12 cellular contexts compared by ENCODE assay signal in the genomic region with DNA sequence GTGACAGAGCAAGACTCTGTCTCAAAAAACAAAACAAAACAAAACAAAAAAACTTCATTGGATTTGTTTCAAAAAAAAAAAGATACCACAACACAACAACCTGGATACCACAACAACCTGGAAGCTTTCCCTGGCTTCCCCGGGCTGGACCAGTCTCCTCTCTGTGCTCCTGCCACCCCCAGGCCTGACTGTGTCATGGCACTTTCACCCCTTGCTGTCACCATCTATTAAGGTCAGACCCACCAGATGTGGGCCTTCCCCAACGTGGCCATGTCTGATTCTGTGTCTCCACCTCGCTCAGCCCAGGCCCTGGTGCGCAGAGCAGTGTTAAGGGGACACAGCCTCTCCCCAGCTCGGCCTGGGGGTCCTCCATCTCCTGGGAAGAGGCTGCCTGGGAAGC. TPM values are rescaled to one million over a fixed set of nuclear protein-coding genes. Genes with fewer than 3 reads are reported as not detected.
A peak's percentile ranks its signal among the peaks of the same experiment; 100 is the strongest.
DNase-seq lines count a peak whose midpoint lies in the region; ATAC-seq and TF ChIP-seq lines count a peak whose summit lies in the region.
"Had no signal": no experiment of that assay in that cellular context is flagged by ENCODE, and none has a peak within 500 bp of the region (broad histone marks: within the 10 kb centered on the region; RNA-seq: fewer than 3 reads in every experiment).

No MANE protein-coding gene starts in this region.

- peak; percentile 37 for TF ChIP-seq CTCF in GM06990 (IDR thresholded peaks at IDR 0.05; ENCODE audit: insufficient read depth, low read length, poor library complexity, severe bottlenecking)
- 0 out of 2 replicates have a peak, but pooled peaks have one; percentile 27 for TF ChIP-seq CTCF in WTC11 (IDR thresholded peaks at IDR 0.05)
- no peak for TF ChIP-seq CTCF in mucosa of descending colon (IDR thresholded peaks at IDR 0.05)
- TF ChIP-seq CTCF in stomach (IDR thresholded peaks at IDR 0.05): no peak

- ATAC-seq in WTC11: peak; percentile 97
- peak; percentile 72 for ATAC-seq in mucosa of descending colon

- H3K27me3 ChIP-seq in GM06990 (replicated peaks; ENCODE audit: control insufficient read depth, insufficient read depth, low read length): no peaks in the 10 kb centered on the region
- H3K27me3 ChIP-seq in stomach: no peaks in the 10 kb centered on the region

- no peaks in the 10 kb centered on the region for H3K36me3 Mint-ChIP-seq in WTC11
- H3K36me3 Mint-ChIP-seq: natural killer cell had no signal

- no peaks in the 10 kb centered on the region for H3K4me1 Mint-ChIP-seq in WTC11
- H3K4me1 Mint-ChIP-seq: activated CD4-positive, alpha-beta memory T cell treated with anti-CD3 and anti-CD28 coated beads, Interleukin-2, amount 10 ng/mL, durations not matched to agents 7 days and 5 days; natural killer cell had no signal

- DNase-seq in GM06990 (ENCODE audit: extremely low read depth, insufficient read length): no peak
- DNase-seq in HT-29 (ENCODE audit: low spot score): peak; percentile 31
- peak; percentile 56 for DNase-seq in WTC11 (ENCODE audit: low spot score)
- DNase-seq in mucosa of descending colon: peak in 1 of 3 donors; percentile 17
- no peak for DNase-seq in stomach
- DNase-seq in middle frontal gyrus (ENCODE audit: extremely low spot score, low spot score): no peak
- no peak for DNase-seq in NCI-H187 (lab: John Stamatoyannopoulos, UW)
- DNase-seq: activated CD4-positive, alpha-beta memory T cell treated with anti-CD3 and anti-CD28 coated beads, Interleukin-2, amount 10 ng/mL, durations not matched to agents 7 days and 5 days; effector memory CD4-positive, alpha-beta T cell; natural killer cell; NCI-H1930; stimulated activated naive CD4-positive, alpha-beta T cell had no signal

- no peaks in the 10 kb centered on the region for H3K9me3 Mint-ChIP-seq in WTC11
- H3K9me3 Mint-ChIP-seq: activated CD4-positive, alpha-beta memory T cell treated with anti-CD3 and anti-CD28 coated beads, Interleukin-2, amount 10 ng/mL, durations not matched to agents 7 days and 5 days; natural killer cell had no signal

- H3K4me3 ChIP-seq in GM06990 (replicated peaks; ENCODE audit: low read depth, low read length) (no peak overlapping the region), mucosa of descending colon (no peak overlapping the region), stomach (no peak overlapping the region)

- no peaks in the 10 kb centered on the region for H3K36me3 ChIP-seq in GM06990 (ENCODE audit: control insufficient read depth, insufficient read depth, low read length)
- no peaks in the 10 kb centered on the region for H3K36me3 ChIP-seq in mucosa of descending colon (ENCODE audit: low read depth)
- no peaks in the 10 kb centered on the region for H3K36me3 ChIP-seq in stomach

- POLR2A ChIA-PET in WTC11 (lab: Charles Lee): no interaction called here

- WGBS in stomach, 5 donors: 58 to 86% (median 65%) methylated on average over 5 of the region's 5 CpGs

- CTCF ChIA-PET in WTC11 (lab: Charles Lee): interaction anchor here (0.6 to 1.4 kb wide), 8 partner anchors 12 to 438 kb away, joined by 3 to 10 read pairs (median 4); a partner anchor contains a TSS

- intact Hi-C loops in mucosa of descending colon (cut with DNase I, micrococcal nuclease) (no loop called here), stomach (cut with DNase I; ENCODE audit: low total_unique reads) (no loop called here)

- no peaks in the 10 kb centered on the region for H3K27me3 Mint-ChIP-seq in WTC11 (ENCODE audit: low read depth)

- H3K9me3 ChIP-seq in mucosa of descending colon (no peaks in the 10 kb centered on the region), stomach (no peaks in the 10 kb centered on the region)

- no peak for TF ChIP-seq EP300 in stomach (IDR thresholded peaks at IDR 0.05)

- no peak for TF ChIP-seq POLR2A in stomach (IDR thresholded peaks at IDR 0.05)

- H3K27ac Mint-ChIP-seq in WTC11: no peak overlapping the region
- H3K27ac Mint-ChIP-seq: activated CD4-positive, alpha-beta memory T cell treated with anti-CD3 and anti-CD28 coated beads, Interleukin-2, amount 10 ng/mL, durations not matched to agents 7 days and 5 days; natural killer cell had no signal

- no peak overlapping the region for H3K27ac ChIP-seq in stomach

- H3K4me1 ChIP-seq in mucosa of descending colon (ENCODE audit: low read depth) (no peaks in the 10 kb centered on the region), stomach (no peaks in the 10 kb centered on the region)

- H3K4me3 Mint-ChIP-seq in WTC11: no peak overlapping the region
- H3K4me3 Mint-ChIP-seq: activated CD4-positive, alpha-beta memory T cell treated with anti-CD3 and anti-CD28 coated beads, Interleukin-2, amount 10 ng/mL, durations not matched to agents 7 days and 5 days; natural killer cell had no signal

TF ChIP-seq in WTC11, 78 proteins besides CTCF, POLR2A, EP300 and RAD21:
- TF ChIP-seq ZNF232 (CRISPR knock-in tag; IDR thresholded peaks at IDR 0.05) (no peak), ZNF121 (CRISPR knock-in tag; IDR thresholded peaks at IDR 0.05) (peak; percentile 90)

RNA-seq across cellular contexts. Expression of a gene that starts 28.3 kb away (rescaled TPM):
- 23.4 and 24.4 TPM in 2 replicates for total RNA-seq in HT-29 (2014; rRNA removed; shearing (Covaris generic))
- total RNA-seq in WTC11 (2021) (3.8 to 4.4 TPM (median 4.2 TPM) in 3 replicates), mucosa of descending colon (100 to 1,000 TPM in 1 of 3 donors, 10 to 100 TPM in 2; 54.7 to 122 (median 62.2) TPM), stomach (10 to 100 TPM; 13.9 to 87.0 (median 39.1) TPM)
- polyA plus RNA-seq in stomach: 10 to 100 TPM in 1 of 3 donors, 1 to 10 TPM in 2; 5.5 to 14.7 (median 6.0) TPM

Comparison
In these comparisons a context has a peak if more than half of its experiments do, and no peak if none do; other contexts are left out.
1. DNase-seq: peak in HT-29 (single experiment) and WTC11 (single experiment); none in GM06990 (single experiment), stomach (single experiment), middle frontal gyrus (single experiment) and NCI-H187 (0 of 2).
2. CTCF ChIP-seq: peak in GM06990 (single experiment) and WTC11 (single experiment); none in mucosa of descending colon (single experiment) and stomach (0 of 7).